Comparison of ENCODE assay signal across 9 cellular contexts in genomic region chr1:9438431-9439073, GRCh38.
DNase-seq lines count a peak whose midpoint lies in the region; ATAC-seq, FAIRE-seq and TF ChIP-seq lines count a peak whose summit lies in the region.
"Had no signal": no experiment of that assay in that cellular context is flagged by ENCODE, and none has a peak within 500 bp of the region (broad histone marks: within the 10 kb centered on the region; RNA-seq: fewer than 3 reads in every experiment).

No MANE protein-coding gene starts in this region.

- H3K27me3 ChIP-seq in right atrium auricular region = no peaks in the 10 kb centered on the region

- H3K27ac Mint-ChIP-seq in glutamatergic neuron (ENCODE audit: unreplicated experiment) = no peak overlapping the region

- peaks cover 32% of the 10 kb centered on the region for H3K4me1 Mint-ChIP-seq in glutamatergic neuron (ENCODE audit: low read depth, unreplicated experiment)

- FAIRE-seq in H54 (lab: Jason Lieb, UNC) = peak; percentile 66

- no peak for TF ChIP-seq CTCF in WI38 (IDR thresholded peaks at IDR 0.05; ENCODE audit: low read depth, low read length)
- TF ChIP-seq CTCF in right atrium auricular region (IDR thresholded peaks at IDR 0.05) = no peak
- TF ChIP-seq CTCF in glutamatergic neuron (IDR thresholded peaks at IDR 0.05; ENCODE audit: partially characterized antibody, unreplicated experiment) = no peak

- H3K27ac ChIP-seq in right atrium auricular region = peak overlapping the region; percentile 75 to 90
- H3K27ac ChIP-seq: SJCRH30 had no signal

- ATAC-seq in GM18502 (IDR thresholded peaks at IDR 0.05; ENCODE audit: poor library complexity, unreplicated experiment) (no peak), GM18909 (IDR thresholded peaks at IDR 0.05; ENCODE audit: poor library complexity, unreplicated experiment) (no peak)

- TF ChIP-seq POLR2A in H54 (IDR thresholded peaks at IDR 0.05; ENCODE audit: low read depth, low read length) = no peak

- no peaks in the 10 kb centered on the region for H3K36me3 ChIP-seq in right atrium auricular region
- H3K36me3 ChIP-seq: SJCRH30 had no signal

- H3K9me3 ChIP-seq in right atrium auricular region = no peaks in the 10 kb centered on the region
- H3K9me3 ChIP-seq: SJCRH30 had no signal

- DNase-seq in H54 (ENCODE audit: insufficient read length, low spot score) (peak; percentile 53), right atrium auricular region (ENCODE audit: low spot score) (peak; percentile 87), skeletal muscle cell (ENCODE audit: low read depth) (peak; percentile 85), glutamatergic neuron (no peak), cerebellum (ENCODE audit: low spot score) (no peak)

- peaks cover 0 to 89% of the 10 kb centered on the region in 2 donors for H3K4me1 ChIP-seq in right atrium auricular region

- H3K36me3 Mint-ChIP-seq in glutamatergic neuron (ENCODE audit: unreplicated experiment) = no peaks in the 10 kb centered on the region

- peaks cover 3% of the 10 kb centered on the region for H3K9me3 Mint-ChIP-seq in glutamatergic neuron (ENCODE audit: unreplicated experiment)

- H3K4me3 ChIP-seq in WI38 (ENCODE audit: low read depth, low read length) = peak overlapping the region; percentile 2; the same call in 1 of the 2 replicates
- H3K4me3 ChIP-seq in right atrium auricular region = no peak overlapping the region
- H3K4me3 ChIP-seq in skeletal muscle cell (ENCODE audit: low read depth, low read length) = no peak overlapping the region
- H3K4me3 ChIP-seq: SJCRH30 had no signal

- H3K4me3 Mint-ChIP-seq in glutamatergic neuron (ENCODE audit: unreplicated experiment) = no peak overlapping the region

- H3K27me3 Mint-ChIP-seq in glutamatergic neuron (ENCODE audit: unreplicated experiment) = peaks cover 10% of the 10 kb centered on the region

Comparison
In these comparisons a context has a peak if more than half of its experiments do, and no peak if none do; other contexts are left out.
1. DNase-seq: peak in H54 (single experiment), right atrium auricular region (single experiment) and skeletal muscle cell (single experiment); none in glutamatergic neuron (single experiment) and cerebellum (single experiment).